In the genomic region with DNA sequence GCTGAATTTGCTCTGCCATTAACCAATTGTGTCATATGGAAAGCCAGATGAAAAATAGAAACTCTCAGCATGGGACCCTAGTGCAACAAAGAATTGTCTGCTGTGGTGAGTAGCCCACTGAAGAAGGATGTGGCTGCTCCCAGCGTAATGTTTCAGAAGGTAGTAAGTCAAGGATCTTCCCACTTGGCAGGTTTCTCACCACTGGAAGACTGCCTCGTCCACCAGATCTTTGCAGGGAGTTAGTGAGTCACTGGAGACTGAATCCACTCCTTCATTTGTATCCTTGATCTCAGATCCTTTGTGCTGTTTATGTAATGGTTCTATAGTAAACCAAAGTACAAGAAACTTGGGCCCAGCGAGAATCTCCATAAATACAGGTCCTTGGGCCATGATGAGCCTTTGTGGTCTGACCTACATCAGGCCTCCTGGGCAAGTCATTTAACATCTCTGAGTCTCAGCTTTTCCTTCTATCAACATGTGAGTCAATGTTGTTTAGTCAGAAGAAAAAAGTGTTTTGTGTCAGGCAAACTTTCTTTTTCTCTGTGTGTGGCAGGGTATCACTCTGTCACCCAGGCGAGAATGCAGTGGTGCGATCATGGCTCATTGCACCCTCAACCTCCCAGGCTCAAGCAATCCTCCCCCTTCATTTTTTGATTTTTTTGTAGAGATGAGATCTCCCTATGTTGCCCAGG, we compare ENCODE assay signal across 21 cellular contexts.
DNase-seq lines count a peak whose midpoint lies in the region; ATAC-seq and TF ChIP-seq lines count a peak whose summit lies in the region.
"Had no signal": no experiment of that assay in that cellular context is flagged by ENCODE, and none has a peak within 500 bp of the region (broad histone marks: within the 10 kb centered on the region; RNA-seq: fewer than 3 reads in every experiment).

No MANE protein-coding gene starts in this region.

- intact Hi-C loops in activated naive CD4-positive, alpha-beta T cell treated with anti-CD3 and anti-CD28 coated beads for 36 hours (cut with micrococcal nuclease), result loop anchor here (1.0 to 10.0 kb wide), 5 partner anchors 8 to 234 kb away; no protein-coding TSS in a partner anchor
- intact Hi-C loops in gastrocnemius medialis (cut with DNase I; ENCODE audit: low total_unique reads), result no loop called here

- no peak overlapping the region for H3K4me3 ChIP-seq in gastrocnemius medialis
- H3K4me3 ChIP-seq in osteoblast (ENCODE audit: insufficient read depth, low read length), result no peak overlapping the region
- H3K4me3 ChIP-seq: lung had no signal

- no peaks in the 10 kb centered on the region for H3K36me3 ChIP-seq in gastrocnemius medialis
- H3K36me3 ChIP-seq in osteoblast (ENCODE audit: insufficient read depth, low read length), result no peaks in the 10 kb centered on the region

- in situ Hi-C loops in gastrocnemius medialis (cut with MboI; ENCODE audit: low sequenced_read_pairs in 4 of 4), result no loop called here

- TF ChIP-seq POLR2A in gastrocnemius medialis (IDR thresholded peaks at IDR 0.05), result no peak

- H3K36me3 Mint-ChIP-seq in activated naive CD4-positive, alpha-beta T cell treated with anti-CD3 and anti-CD28 coated beads for 36 hours (ENCODE audit: low read depth), result no peaks in the 10 kb centered on the region
- H3K36me3 Mint-ChIP-seq in stimulated activated effector memory CD8-positive, alpha-beta T cell treated with anti-CD3 and anti-CD28 coated beads, Interleukin-12 subunit alpha, Interleukin-12 subunit beta, amount 100 ng/mL, for 72 hours, result no peaks in the 10 kb centered on the region
- H3K36me3 Mint-ChIP-seq: CD4-positive, alpha-beta memory T cell; IgD-negative memory B cell; naive B cell had no signal

- H3K27me3 Mint-ChIP-seq in activated naive CD4-positive, alpha-beta T cell treated with anti-CD3 and anti-CD28 coated beads for 36 hours (ENCODE audit: low read depth), result no peaks in the 10 kb centered on the region
- H3K27me3 Mint-ChIP-seq: dendritic cell treated with granulocyte-macrophage colony-stimulating factor and Interleukin-4, amounts not matched to agents 40 ng/mL and 50 ng/mL, for 4 days had no signal

- no peaks in the 10 kb centered on the region for H3K79me2 ChIP-seq in osteoblast (ENCODE audit: insufficient read depth, low read length)

- no peak overlapping the region for H3K27ac ChIP-seq in gastrocnemius medialis
- H3K27ac ChIP-seq in osteoblast (ENCODE audit: low read depth, low read length), result no peak overlapping the region

- TF ChIP-seq CTCF in gastrocnemius medialis (IDR thresholded peaks at IDR 0.05 in 4 of 5, conservative IDR thresholded peaks at IDR 0.05 in 1 of 5) (no peak), osteoblast (IDR thresholded peaks at IDR 0.05; ENCODE audit: extremely low read depth, low read depth, low read length) (no peak)

- CTCF ChIA-PET in activated naive CD4-positive, alpha-beta T cell treated with anti-CD3 and anti-CD28 coated beads for 36 hours (lab: Charles Lee), result no interaction called here

- peaks cover 19% of the 10 kb centered on the region for H3K4me1 Mint-ChIP-seq in activated naive CD4-positive, alpha-beta T cell treated with anti-CD3 and anti-CD28 coated beads for 36 hours (ENCODE audit: low read depth)
- H3K4me1 Mint-ChIP-seq in stimulated activated effector memory CD8-positive, alpha-beta T cell treated with anti-CD3 and anti-CD28 coated beads, Interleukin-12 subunit alpha, Interleukin-12 subunit beta, amount 100 ng/mL, for 72 hours, result peaks cover 15% of the 10 kb centered on the region
- H3K4me1 Mint-ChIP-seq: CD4-positive, alpha-beta memory T cell had no signal

- no peak overlapping the region for H3K4me2 ChIP-seq in osteoblast (ENCODE audit: insufficient read depth, low read length)

- H2AFZ ChIP-seq in osteoblast (ENCODE audit: low read length), result no peak overlapping the region

- DNase-seq in activated naive CD4-positive, alpha-beta T cell treated with Interleukin-2 at 50 U/mL for 16 hours, result peak; percentile 12
- DNase-seq in activated naive CD4-positive, alpha-beta T cell (lab: John Stamatoyannopoulos, UW), result no peak
- DNase-seq in activated naive CD4-positive, alpha-beta T cell treated with anti-CD3 and anti-CD28 coated beads for 36 hours, result peak; percentile 64
- DNase-seq in stimulated activated effector memory CD8-positive, alpha-beta T cell treated with anti-CD3 and anti-CD28 coated beads, Interleukin-12 subunit alpha, Interleukin-12 subunit beta, amount 100 ng/mL, for 72 hours (ENCODE audit: low spot score in 2 of 2), result no peak
- DNase-seq in gastrocnemius medialis (no peak), NCI-H82 treated with DMSO at 0.1 percent for 48 hours (lab: John Stamatoyannopoulos, UW; ENCODE audit: unreplicated experiment) (no peak), osteoblast (ENCODE audit: insufficient read length, low spot score, missing footprints) (no peak)
- DNase-seq: activated gamma-delta T cell; CD4-positive, alpha-beta memory T cell; DMS79; MV-4-11; naive B cell; NCI-H2081 treated with DMSO at 0.1 percent for 48 hours; NCI-H524; OCI-M1; SIG-M5 had no signal

- ATAC-seq in HG02642 (IDR thresholded peaks at IDR 0.05; ENCODE audit: poor library complexity, unreplicated experiment) (peak; percentile 45), gastrocnemius medialis (no peak)
- ATAC-seq in stimulated activated effector memory CD8-positive, alpha-beta T cell treated with anti-CD3 and anti-CD28 coated beads, Interleukin-12 subunit alpha, Interleukin-12 subunit beta, amount 100 ng/mL, for 72 hours, result peak; percentile 99
- ATAC-seq: HCT116 had no signal

- no peaks in the 10 kb centered on the region for H4K20me1 ChIP-seq in osteoblast (ENCODE audit: insufficient read depth, low read length)

- H3K9me3 ChIP-seq in gastrocnemius medialis, result no peaks in the 10 kb centered on the region
- no peaks in the 10 kb centered on the region for H3K9me3 ChIP-seq in osteoblast (ENCODE audit: low read depth, low read length)

- H3K27me3 ChIP-seq in gastrocnemius medialis (no peaks in the 10 kb centered on the region), osteoblast (ENCODE audit: insufficient read depth, low read length) (no peaks in the 10 kb centered on the region)

- no peak overlapping the region for H3K4me3 Mint-ChIP-seq in activated naive CD4-positive, alpha-beta T cell treated with anti-CD3 and anti-CD28 coated beads for 36 hours
- H3K4me3 Mint-ChIP-seq in stimulated activated effector memory CD8-positive, alpha-beta T cell treated with anti-CD3 and anti-CD28 coated beads, Interleukin-12 subunit alpha, Interleukin-12 subunit beta, amount 100 ng/mL, for 72 hours, result peak overlapping the region; percentile 13
- H3K4me3 Mint-ChIP-seq: CD4-positive, alpha-beta memory T cell; dendritic cell treated with granulocyte-macrophage colony-stimulating factor and Interleukin-4, amounts not matched to agents 40 ng/mL and 50 ng/mL, for 4 days; IgD-negative memory B cell; naive B cell had no signal

- H3K27ac Mint-ChIP-seq in activated naive CD4-positive, alpha-beta T cell treated with anti-CD3 and anti-CD28 coated beads for 36 hours, result peak overlapping the region; percentile 36
- peak overlapping the region; percentile 20 for H3K27ac Mint-ChIP-seq in stimulated activated effector memory CD8-positive, alpha-beta T cell treated with anti-CD3 and anti-CD28 coated beads, Interleukin-12 subunit alpha, Interleukin-12 subunit beta, amount 100 ng/mL, for 72 hours
- H3K27ac Mint-ChIP-seq: CD4-positive, alpha-beta memory T cell; dendritic cell treated with granulocyte-macrophage colony-stimulating factor and Interleukin-4, amounts not matched to agents 40 ng/mL and 50 ng/mL, for 4 days; IgD-negative memory B cell had no signal

- H3K4me1 ChIP-seq in gastrocnemius medialis (no peaks in the 10 kb centered on the region), osteoblast (ENCODE audit: insufficient read depth, low read length) (no peaks in the 10 kb centered on the region)

- H3K9me3 Mint-ChIP-seq in activated naive CD4-positive, alpha-beta T cell treated with anti-CD3 and anti-CD28 coated beads for 36 hours, result no peaks in the 10 kb centered on the region
- H3K9me3 Mint-ChIP-seq in stimulated activated effector memory CD8-positive, alpha-beta T cell treated with anti-CD3 and anti-CD28 coated beads, Interleukin-12 subunit alpha, Interleukin-12 subunit beta, amount 100 ng/mL, for 72 hours, result no peaks in the 10 kb centered on the region
- H3K9me3 Mint-ChIP-seq: CD4-positive, alpha-beta memory T cell; dendritic cell treated with granulocyte-macrophage colony-stimulating factor and Interleukin-4, amounts not matched to agents 40 ng/mL and 50 ng/mL, for 4 days; IgD-negative memory B cell; naive B cell had no signal

Comparison
In these comparisons a context has a peak if more than half of its experiments do, and no peak if none do; other contexts are left out.
1. DNase-seq: peak in activated naive CD4-positive, alpha-beta T cell treated with Interleukin-2 at 50 U/mL for 16 hours (single experiment) and activated naive CD4-positive, alpha-beta T cell treated with anti-CD3 and anti-CD28 coated beads for 36 hours (single experiment); none in activated naive CD4-positive, alpha-beta T cell (0 of 4), stimulated activated effector memory CD8-positive, alpha-beta T cell treated with anti-CD3 and anti-CD28 coated beads, Interleukin-12 subunit alpha, Interleukin-12 subunit beta, amount 100 ng/mL, for 72 hours (0 of 2), gastrocnemius medialis (0 of 2), NCI-H82 treated with DMSO at 0.1 percent for 48 hours (single experiment) and osteoblast (single experiment).
2. ATAC-seq: peak in HG02642 (single experiment) and stimulated activated effector memory CD8-positive, alpha-beta T cell treated with anti-CD3 and anti-CD28 coated beads, Interleukin-12 subunit alpha, Interleukin-12 subunit beta, amount 100 ng/mL, for 72 hours (single experiment); none in gastrocnemius medialis (0 of 2).